1 cellular context compared by ENCODE assay signal in the genomic region with DNA sequence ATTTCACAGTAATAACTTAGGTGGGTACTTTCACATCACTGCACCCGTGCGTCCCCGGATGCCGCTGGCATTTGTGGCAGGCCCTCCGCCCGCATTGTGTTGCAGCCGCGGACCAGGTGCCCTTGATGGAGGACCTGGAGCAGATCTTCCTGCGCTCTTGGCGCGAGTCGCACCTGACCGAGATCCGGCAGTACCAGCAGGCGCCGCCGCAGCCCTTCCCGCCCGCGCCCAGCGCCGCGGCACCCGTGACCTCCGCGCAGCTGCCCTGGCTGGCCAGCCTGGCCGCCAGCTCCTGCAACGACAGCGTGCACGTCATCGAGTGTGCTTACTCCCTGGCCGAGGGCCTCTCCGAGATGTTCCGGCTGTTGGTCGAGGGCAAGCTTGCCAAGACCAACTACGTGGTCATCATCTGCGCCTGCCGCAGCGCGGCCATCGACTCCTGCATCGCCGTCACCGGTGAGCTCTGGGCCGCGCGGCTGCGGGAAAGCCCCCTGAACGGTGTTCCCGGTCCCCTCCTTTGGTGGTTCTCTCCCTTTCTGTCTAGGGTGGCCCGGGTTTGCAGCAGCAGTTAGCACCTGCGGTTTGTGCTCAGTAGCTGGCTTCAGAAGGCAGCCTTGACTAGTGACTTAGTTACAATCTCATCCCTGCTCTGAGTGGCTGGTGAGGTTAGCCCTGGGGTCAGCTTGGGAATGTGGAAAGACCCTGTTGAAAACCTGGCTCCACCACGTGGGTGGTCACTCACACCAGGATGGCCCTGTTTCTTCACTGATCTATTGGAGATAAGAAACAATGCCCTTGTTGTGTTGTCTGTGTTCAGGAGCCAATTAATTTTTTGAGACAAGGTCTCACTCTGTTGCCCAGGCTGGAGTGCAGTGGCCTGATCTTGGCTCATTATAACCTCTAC.
TF ChIP-seq lines count a peak whose summit lies in the region.

No MANE protein-coding gene starts in this region.

TF ChIP-seq in HepG2, 621 proteins besides CTCF, POLR2A, EP300 and RAD21:
- TF ChIP-seq ZNF800 (CRISPR knock-in tag; IDR thresholded peaks at IDR 0.05) (no peak), TFAP4 (IDR thresholded peaks at IDR 0.05; ENCODE audit: borderline replicate concordance, low read depth) (no peak), ZNF282 (IDR thresholded peaks at IDR 0.05; ENCODE audit: partially characterized antibody) (no peak), STAG1 (CRISPR knock-in tag; IDR thresholded peaks at IDR 0.05) (no peak), RBFOX2 (IDR thresholded peaks at IDR 0.05; ENCODE audit: low read depth, low read length) (0 out of 2 replicates have a peak, but pooled peaks have one; percentile 14), MTA1 (CRISPR knock-in tag; IDR thresholded peaks at IDR 0.05; ENCODE audit: borderline replicate concordance) (0 out of 2 replicates have a peak, but pooled peaks have one; percentile 58), POLR2G (IDR thresholded peaks at IDR 0.05; ENCODE audit: low read depth, low read length) (peak; percentile 14; the same call in 1 of the 2 replicates), ZNF382 (CRISPR knock-in tag; IDR thresholded peaks at IDR 0.05; ENCODE audit: borderline replicate concordance) (no peak), ZSCAN21 (CRISPR knock-in tag; IDR thresholded peaks at IDR 0.05; ENCODE audit: borderline replicate concordance) (0 out of 2 replicates have a peak, but pooled peaks have one; percentile 24), FUBP1 (CRISPR knock-in tag; IDR thresholded peaks at IDR 0.05; ENCODE audit: borderline replicate concordance) (no peak), ZNF574 (CRISPR knock-in tag; IDR thresholded peaks at IDR 0.05) (no peak), GATAD2A (CRISPR knock-in tag; IDR thresholded peaks at IDR 0.05) (peak; percentile 38; the same call in 1 of the 2 replicates), HNRNPLL (IDR thresholded peaks at IDR 0.05; ENCODE audit: low read depth, low read length, poor library complexity, severe bottlenecking) (peak; percentile 28), ZBTB7A (CRISPR knock-in tag; IDR thresholded peaks at IDR 0.05) (no peak), RBM22 (optimal IDR thresholded peaks at IDR 0.05; ENCODE audit: low read length) (peak; percentile 90), ZNF672 (CRISPR knock-in tag; IDR thresholded peaks at IDR 0.05) (no peak), SNRNP70 (IDR thresholded peaks at IDR 0.05; ENCODE audit: low read depth, low read length) (no peak), SOX13 (IDR thresholded peaks at IDR 0.05) (no peak), SOX13 (CRISPR knock-in tag; conservative IDR thresholded peaks at IDR 0.05 in 1 of 2, IDR thresholded peaks at IDR 0.05 in 1 of 2) (peak in 1 of 2 experiments; percentile 64; a peak in 1 of 4 replicates), SMC3 (IDR thresholded peaks at IDR 0.05; ENCODE audit: low read length) (no peak), ZNF687 (CRISPR knock-in tag; IDR thresholded peaks at IDR 0.05) (peak; percentile 30; the same call in 1 of the 2 replicates), FOXA3 (CRISPR knock-in tag; IDR thresholded peaks at IDR 0.05) (no peak), NR2F6 (IDR thresholded peaks at IDR 0.05) (peak; percentile 27; the same call in 1 of the 2 replicates), NR2F6 (CRISPR knock-in tag; IDR thresholded peaks at IDR 0.05) (0 out of 2 replicates have a peak, but pooled peaks have one; percentile 39), ZNF598 (CRISPR knock-in tag; IDR thresholded peaks at IDR 0.05; ENCODE audit: borderline replicate concordance) (0 out of 2 replicates have a peak, but pooled peaks have one; percentile 41), NFE2 (CRISPR knock-in tag; IDR thresholded peaks at IDR 0.05) (no peak), NCOA2 (CRISPR knock-in tag; IDR thresholded peaks at IDR 0.05) (no peak), AGO2 (optimal IDR thresholded peaks at IDR 0.05; ENCODE audit: low read depth, low read length) (peak; percentile 97), ZFP36 (IDR thresholded peaks at IDR 0.05; ENCODE audit: borderline replicate concordance, low read depth, low read length, partially characterized antibody) (no peak), RNF2 (conservative IDR thresholded peaks at IDR 0.05; ENCODE audit: low read depth) (no peak), SOX5 (CRISPR knock-in tag; IDR thresholded peaks at IDR 0.05; ENCODE audit: borderline replicate concordance) (peak; percentile 22; the same call in 1 of the 2 replicates), TEAD3 (CRISPR knock-in tag; optimal IDR thresholded peaks at IDR 0.05; ENCODE audit: borderline replicate concordance) (peak; percentile 29), ZNF780A (CRISPR knock-in tag; IDR thresholded peaks at IDR 0.05) (no peak), SP4 (CRISPR knock-in tag; IDR thresholded peaks at IDR 0.05) (0 out of 2 replicates have a peak, but pooled peaks have one; percentile 42), POLR2AphosphoS5 (IDR thresholded peaks at IDR 0.05; ENCODE audit: low read depth, low read length) (0 out of 2 replicates have a peak, but pooled peaks have one; percentile 6), ZBTB20 (CRISPR knock-in tag; IDR thresholded peaks at IDR 0.05; ENCODE audit: borderline replicate concordance, low read depth) (no peak), TCF12 (IDR thresholded peaks at IDR 0.05) (no peak), TCF12 (CRISPR knock-in tag; IDR thresholded peaks at IDR 0.05) (no peak), RARA (CRISPR knock-in tag; IDR thresholded peaks at IDR 0.05) (no peak), FOSL1 (CRISPR knock-in tag; IDR thresholded peaks at IDR 0.05; ENCODE audit: borderline replicate concordance) (no peak), PAWR (CRISPR knock-in tag; IDR thresholded peaks at IDR 0.05; ENCODE audit: borderline replicate concordance) (no peak), MTA3 (CRISPR knock-in tag; IDR thresholded peaks at IDR 0.05) (no peak)
- TF ChIP-seq, protein P1, sequence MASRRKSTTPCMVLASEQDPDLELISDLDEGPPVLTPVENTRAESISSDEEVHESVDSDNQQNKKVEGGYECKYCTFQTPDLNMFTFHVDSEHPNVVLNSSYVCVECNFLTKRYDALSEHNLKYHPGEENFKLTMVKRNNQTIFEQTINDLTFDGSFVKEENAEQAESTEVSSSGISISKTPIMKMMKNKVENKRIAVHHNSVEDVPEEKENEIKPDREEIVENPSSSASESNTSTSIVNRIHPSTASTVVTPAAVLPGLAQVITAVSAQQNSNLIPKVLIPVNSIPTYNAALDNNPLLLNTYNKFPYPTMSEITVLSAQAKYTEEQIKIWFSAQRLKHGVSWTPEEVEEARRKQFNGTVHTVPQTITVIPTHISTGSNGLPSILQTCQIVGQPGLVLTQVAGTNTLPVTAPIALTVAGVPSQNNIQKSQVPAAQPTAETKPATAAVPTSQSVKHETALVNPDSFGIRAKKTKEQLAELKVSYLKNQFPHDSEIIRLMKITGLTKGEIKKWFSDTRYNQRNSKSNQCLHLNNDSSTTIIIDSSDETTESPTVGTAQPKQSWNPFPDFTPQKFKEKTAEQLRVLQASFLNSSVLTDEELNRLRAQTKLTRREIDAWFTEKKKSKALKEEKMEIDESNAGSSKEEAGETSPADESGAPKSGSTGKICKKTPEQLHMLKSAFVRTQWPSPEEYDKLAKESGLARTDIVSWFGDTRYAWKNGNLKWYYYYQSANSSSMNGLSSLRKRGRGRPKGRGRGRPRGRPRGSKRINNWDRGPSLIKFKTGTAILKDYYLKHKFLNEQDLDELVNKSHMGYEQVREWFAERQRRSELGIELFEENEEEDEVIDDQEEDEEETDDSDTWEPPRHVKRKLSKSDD (CRISPR knock-in tag; IDR thresholded peaks at IDR 0.05; ENCODE audit: low read depth) = 0 out of 2 replicates have a peak, but pooled peaks have one; percentile 51
- TF ChIP-seq, protein P2, sequence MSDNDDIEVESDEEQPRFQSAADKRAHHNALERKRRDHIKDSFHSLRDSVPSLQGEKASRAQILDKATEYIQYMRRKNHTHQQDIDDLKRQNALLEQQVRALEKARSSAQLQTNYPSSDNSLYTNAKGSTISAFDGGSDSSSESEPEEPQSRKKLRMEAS (IDR thresholded peaks at IDR 0.05) = peak; percentile 23; the same call in 1 of the 2 replicates
- TF ChIP-seq, protein P3, sequence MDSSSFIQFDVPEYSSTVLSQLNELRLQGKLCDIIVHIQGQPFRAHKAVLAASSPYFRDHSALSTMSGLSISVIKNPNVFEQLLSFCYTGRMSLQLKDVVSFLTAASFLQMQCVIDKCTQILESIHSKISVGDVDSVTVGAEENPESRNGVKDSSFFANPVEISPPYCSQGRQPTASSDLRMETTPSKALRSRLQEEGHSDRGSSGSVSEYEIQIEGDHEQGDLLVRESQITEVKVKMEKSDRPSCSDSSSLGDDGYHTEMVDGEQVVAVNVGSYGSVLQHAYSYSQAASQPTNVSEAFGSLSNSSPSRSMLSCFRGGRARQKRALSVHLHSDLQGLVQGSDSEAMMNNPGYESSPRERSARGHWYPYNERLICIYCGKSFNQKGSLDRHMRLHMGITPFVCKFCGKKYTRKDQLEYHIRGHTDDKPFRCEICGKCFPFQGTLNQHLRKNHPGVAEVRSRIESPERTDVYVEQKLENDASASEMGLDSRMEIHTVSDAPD (CRISPR knock-in tag; IDR thresholded peaks at IDR 0.05) = no peak
